In genomic region chr19:57527136-57527881, GRCh38 we compare ENCODE assay signal across 1 cellular context.
A peak's percentile ranks its signal among the peaks of the same experiment; 100 is the strongest.
TF ChIP-seq lines count a peak whose summit lies in the region.

Gene ZNF549 (plus strand): TSS chr19:57527356. CDS start chr19:57527574, 218 bp downstream.

TF ChIP-seq in WTC11, 78 proteins besides CTCF, POLR2A, EP300 and RAD21 (continued from another document):
- TF ChIP-seq FOXK1 (CRISPR knock-in tag; IDR thresholded peaks at IDR 0.05), result peak; percentile 66
- TF ChIP-seq ARID4B (CRISPR knock-in tag; IDR thresholded peaks at IDR 0.05; ENCODE audit: borderline replicate concordance), result peak; percentile 68; the same call in 1 of the 2 replicates
- TF ChIP-seq FOXP1 (CRISPR knock-in tag; IDR thresholded peaks at IDR 0.05; ENCODE audit: borderline replicate concordance), result peak; percentile 94
- peak; percentile 80 for TF ChIP-seq PRDM15 (CRISPR knock-in tag; IDR thresholded peaks at IDR 0.05)
- no peak for TF ChIP-seq USF1 (CRISPR knock-in tag; IDR thresholded peaks at IDR 0.05)
- 0 out of 2 replicates have a peak, but pooled peaks have one; percentile 67 for TF ChIP-seq RELA (CRISPR knock-in tag; IDR thresholded peaks at IDR 0.05; ENCODE audit: borderline replicate concordance)
- TF ChIP-seq FOXP4 (CRISPR knock-in tag; IDR thresholded peaks at IDR 0.05), result peak; percentile 69; the same call in 1 of the 2 replicates
- peak; percentile 75 for TF ChIP-seq HMGXB4 (CRISPR knock-in tag; IDR thresholded peaks at IDR 0.05)
- TF ChIP-seq TCF7 (CRISPR knock-in tag; IDR thresholded peaks at IDR 0.05; ENCODE audit: low read depth), result 0 out of 2 replicates have a peak, but pooled peaks have one; percentile 69
- TF ChIP-seq ZNF425 (CRISPR knock-in tag; conservative IDR thresholded peaks at IDR 0.05), result no peak
- TF ChIP-seq TEAD1 (CRISPR knock-in tag; IDR thresholded peaks at IDR 0.05), result no peak
- no peak for TF ChIP-seq ZNF121 (CRISPR knock-in tag; IDR thresholded peaks at IDR 0.05)
- TF ChIP-seq E2F5 (CRISPR knock-in tag; IDR thresholded peaks at IDR 0.05), result 0 out of 2 replicates have a peak, but pooled peaks have one; percentile 77
- TF ChIP-seq NR3C1 (CRISPR knock-in tag; conservative IDR thresholded peaks at IDR 0.05; ENCODE audit: low read depth), result no peak
- TF ChIP-seq ZNF232 (CRISPR knock-in tag; IDR thresholded peaks at IDR 0.05), result peak; percentile 64; the same call in 1 of the 2 replicates
- TF ChIP-seq PREB (CRISPR knock-in tag; IDR thresholded peaks at IDR 0.05; ENCODE audit: borderline replicate concordance), result 0 out of 2 replicates have a peak, but pooled peaks have one; percentile 28
- TF ChIP-seq TP53 (CRISPR knock-in tag; IDR thresholded peaks at IDR 0.05), result no peak
- peak; percentile 52; the same call in 1 of the 2 replicates for TF ChIP-seq SP1 (CRISPR knock-in tag; conservative IDR thresholded peaks at IDR 0.05)
- no peak for TF ChIP-seq GTF2I (CRISPR knock-in tag; conservative IDR thresholded peaks at IDR 0.05)
